Comparison of ENCODE assay signal across 10 cellular contexts in the genomic region with DNA sequence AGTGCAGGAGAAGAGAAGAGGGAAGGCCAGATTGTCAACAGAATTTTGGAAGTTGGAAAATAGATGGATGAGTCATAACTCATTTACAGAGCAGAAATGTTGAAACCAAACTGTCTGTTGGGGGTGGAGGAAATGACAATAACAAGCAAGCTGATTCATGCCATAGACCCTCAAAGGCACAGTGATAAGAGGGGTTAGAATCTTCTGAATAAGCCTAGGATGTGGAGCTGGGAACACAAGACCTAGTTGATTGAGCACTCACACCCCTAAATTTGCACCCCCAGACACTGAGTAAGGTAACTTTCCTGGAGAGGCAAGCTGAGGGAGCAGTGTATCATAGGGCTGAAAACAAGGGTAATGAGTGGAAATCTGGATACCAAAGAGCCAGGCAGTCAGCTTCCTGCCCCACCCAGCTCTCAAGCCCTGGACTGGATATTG.
DNase-seq lines count a peak whose midpoint lies in the region; ATAC-seq and TF ChIP-seq lines count a peak whose summit lies in the region.
"Had no signal": no experiment of that assay in that cellular context is flagged by ENCODE, and none has a peak within 500 bp of the region (broad histone marks: within the 10 kb centered on the region; RNA-seq: fewer than 3 reads in every experiment).

No MANE protein-coding gene starts in this region.

- peak overlapping the region; percentile 38 for H3K4me2 ChIP-seq in IMR-90 (ENCODE audit: low read depth, low read length)

- peak; percentile 26 for DNase-seq in BJ (ENCODE audit: low read depth)
- DNase-seq in IMR-90, result peak; percentile 82
- DNase-seq in SHP77 treated with DMSO at 0.1 percent for 48 hours (lab: John Stamatoyannopoulos, UW), result peak; percentile 22
- DNase-seq in T-helper 9 cell, result no peak
- DNase-seq in effector CD8-positive, alpha-beta T cell (lab: John Stamatoyannopoulos, UW), result no peak
- DNase-seq: aorta, occipital lobe had no signal

- H3K27me3 ChIP-seq in BJ (ENCODE audit: control insufficient read depth, insufficient read depth, low read length) (no peaks in the 10 kb centered on the region), IMR-90 (ENCODE audit: control insufficient read depth, insufficient read depth, low read length) (no peaks in the 10 kb centered on the region), gastroesophageal sphincter (no peaks in the 10 kb centered on the region)

- H3K18ac ChIP-seq in IMR-90 (ENCODE audit: low read depth, low read length), result peak overlapping the region; percentile 62

- no peak for TF ChIP-seq POLR2A in IMR-90 (IDR thresholded peaks at IDR 0.05; ENCODE audit: low read depth, low read length)
- TF ChIP-seq POLR2A in gastroesophageal sphincter (IDR thresholded peaks at IDR 0.05), result no peak

- TF ChIP-seq EP300 in gastroesophageal sphincter (IDR thresholded peaks at IDR 0.05), result no peak

- no peaks in the 10 kb centered on the region for H3K79me1 ChIP-seq in IMR-90 (ENCODE audit: low read depth in 1 of 2, low read length in 2 of 2)

- H2BK20ac ChIP-seq in IMR-90 (ENCODE audit: low read depth, low read length), result peak overlapping the region; percentile 96

- H3K14ac ChIP-seq in IMR-90 (replicated peaks; ENCODE audit: low read depth, low read length), result peak overlapping the region; percentile 68

- no peaks in the 10 kb centered on the region for H4K20me1 ChIP-seq in IMR-90 (ENCODE audit: insufficient read depth, low read length)

- in situ Hi-C loops in IMR-90 (cut with MboI; ENCODE audit: low sequenced_read_pairs), result no loop called here

- CTCF ChIA-PET in BJ (lab: Yijun Ruan, JAX), result interaction anchor here (1.0 to 1.9 kb wide), 5 partner anchors 26 to 489 kb away, joined by 3 to 10 read pairs (median 3); no protein-coding TSS in a partner anchor
- CTCF ChIA-PET in IMR-90 (lab: Yijun Ruan, JAX), result interaction anchor here (0.6 kb wide), 1 partner anchor 141 kb away, joined by 3 read pairs; the partner anchor contains the start of gene SCG2

- peak overlapping the region; percentile 96 for H2BK120ac ChIP-seq in IMR-90 (ENCODE audit: low read depth, low read length)

- intact Hi-C loops in IMR-90 (cut with micrococcal nuclease), result loop anchor here (5.0 to 10.0 kb wide), 2 partner anchors 402 to 406 kb away; partner anchors contain the start of gene KCNE4

- H3K4me3 ChIP-seq in BJ (ENCODE audit: low read depth, low read length) (no peak overlapping the region), IMR-90 (ENCODE audit: insufficient read depth, low read depth, low read length) (no peak overlapping the region), gastroesophageal sphincter (no peak overlapping the region)

- peak overlapping the region; percentile 74 for H2AFZ ChIP-seq in IMR-90 (replicated peaks; ENCODE audit: low read length, poor library complexity)

- no peak overlapping the region for H4K5ac ChIP-seq in IMR-90 (ENCODE audit: low read depth, low read length)

- H4K91ac ChIP-seq in IMR-90 (ENCODE audit: insufficient read depth, low read depth, low read length), result peak overlapping the region; percentile 87

- no peaks in the 10 kb centered on the region for H3K9me1 ChIP-seq in IMR-90 (ENCODE audit: insufficient read depth, low read length)

- H2BK15ac ChIP-seq in IMR-90 (ENCODE audit: low read depth, low read length), result peak overlapping the region; percentile 94; the same call in 2 of the 3 replicates

- no peaks in the 10 kb centered on the region for H3K36me3 ChIP-seq in BJ (ENCODE audit: control insufficient read depth, insufficient read depth, low read length)
- no peaks in the 10 kb centered on the region for H3K36me3 ChIP-seq in IMR-90 (ENCODE audit: control insufficient read depth, insufficient read depth, low read length)
- H3K36me3 ChIP-seq in gastroesophageal sphincter, result no peaks in the 10 kb centered on the region

- ATAC-seq in IMR-90 (ENCODE audit: low read depth) (peak; percentile 75), gastroesophageal sphincter (peak; percentile 27), GM21786 (IDR thresholded peaks at IDR 0.05; ENCODE audit: unreplicated experiment) (no peak), GM21526 (IDR thresholded peaks at IDR 0.05; ENCODE audit: low FRiP score, unreplicated experiment) (no peak)

- peak overlapping the region; percentile 83; the same call in 1 of the 2 replicates for H2AK5ac ChIP-seq in IMR-90 (ENCODE audit: low read depth, low read length)

- dilution Hi-C loops in IMR-90 (cut with HindIII; ENCODE audit: low sequenced_read_pairs, unreplicated experiment), result no loop called here

- H3K9me3 ChIP-seq in IMR-90 (ENCODE audit: control insufficient read depth, insufficient read depth, low read length) (no peaks in the 10 kb centered on the region), gastroesophageal sphincter (no peaks in the 10 kb centered on the region)

- H3K4ac ChIP-seq in IMR-90 (ENCODE audit: low read depth, low read length), result peak overlapping the region; percentile 93

- POLR2A ChIA-PET in BJ (lab: Charles Lee), result interaction anchor here (0.6 kb wide), 1 partner anchor 125 kb away, joined by 3 read pairs; no protein-coding TSS in a partner anchor
- POLR2A ChIA-PET in IMR-90 (lab: Charles Lee; ENCODE audit: unreplicated experiment), result no interaction called here

- peak overlapping the region; percentile 88 for H2AK9ac ChIP-seq in IMR-90 (replicated peaks; ENCODE audit: low read depth, low read length, poor library complexity)

- H3K9ac ChIP-seq in IMR-90 (ENCODE audit: low read depth, low read length), result no peak overlapping the region

- no TSS peak for BruUV-seq in IMR-90 (replicated peaks; lab: Mats Ljungman, UMichigan)

- no peak for TF ChIP-seq RAD21 in IMR-90 (IDR thresholded peaks at IDR 0.05; ENCODE audit: low read length)

- H3K23ac ChIP-seq in IMR-90 (ENCODE audit: low read depth, low read length), result peak overlapping the region; percentile 84; the same call in 1 of the 2 replicates

- peak overlapping the region; percentile 83 for H2BK5ac ChIP-seq in IMR-90 (ENCODE audit: low read depth, low read length, poor library complexity, severe bottlenecking)

- H3K4me1 ChIP-seq in IMR-90 (ENCODE audit: control insufficient read depth, insufficient read depth, low read length) (peaks cover 7% of the 10 kb centered on the region), gastroesophageal sphincter (peaks cover 0 to 8% (median 0%) of the 10 kb centered on the region in 3 donors)

- H4K8ac ChIP-seq in IMR-90 (ENCODE audit: low read depth in 2 of 2, low read length in 2 of 2), result peak overlapping the region; percentile 46 to 78

- TF ChIP-seq CTCF in BJ (IDR thresholded peaks at IDR 0.05; ENCODE audit: insufficient read depth, low read depth, low read length) (no peak), IMR-90 (conservative IDR thresholded peaks at IDR 0.05; ENCODE audit: low read depth, low read length) (no peak), gastroesophageal sphincter (IDR thresholded peaks at IDR 0.05) (no peak)

- H3K27ac ChIP-seq in IMR-90 (ENCODE audit: insufficient read depth, low read length) (peak overlapping the region; percentile 74), gastroesophageal sphincter (no peak overlapping the region)

- peak overlapping the region; percentile 85 for H3K56ac ChIP-seq in IMR-90 (ENCODE audit: extremely low read depth, insufficient read depth, low read length)

TF ChIP-seq in IMR-90, 13 proteins besides CTCF, POLR2A, EP300 and RAD21:
- TF ChIP-seq NFE2L2 (IDR thresholded peaks at IDR 0.05; ENCODE audit: low read depth, low read length) (no peak), CEBPB (IDR thresholded peaks at IDR 0.05; ENCODE audit: low read depth, low read length) (peak; percentile 75), RCOR1 (IDR thresholded peaks at IDR 0.05; ENCODE audit: insufficient replicate concordance, low read length) (no peak), MXI1 (IDR thresholded peaks at IDR 0.05; ENCODE audit: borderline replicate concordance, low read depth, low read length) (no peak), FOS (IDR thresholded peaks at IDR 0.05; ENCODE audit: low read depth, low read length) (peak; percentile 94), MAZ (IDR thresholded peaks at IDR 0.05; ENCODE audit: borderline replicate concordance, low read depth, low read length) (no peak), BHLHE40 (IDR thresholded peaks at IDR 0.05; ENCODE audit: low read depth, low read length) (peak; percentile 64), CHD1 (IDR thresholded peaks at IDR 0.05; ENCODE audit: low read depth, low read length) (no peak), RFX5 (IDR thresholded peaks at IDR 0.05; ENCODE audit: low read depth, low read length) (no peak), SMC3 (IDR thresholded peaks at IDR 0.05; ENCODE audit: low read depth, low read length) (no peak), ELK1 (IDR thresholded peaks at IDR 0.05; ENCODE audit: borderline replicate concordance, low read depth, low read length) (no peak), MAFK (IDR thresholded peaks at IDR 0.05; ENCODE audit: low read depth, low read length) (0 out of 2 replicates have a peak, but pooled peaks have one; percentile 5)
- TF ChIP-seq, protein P1, sequence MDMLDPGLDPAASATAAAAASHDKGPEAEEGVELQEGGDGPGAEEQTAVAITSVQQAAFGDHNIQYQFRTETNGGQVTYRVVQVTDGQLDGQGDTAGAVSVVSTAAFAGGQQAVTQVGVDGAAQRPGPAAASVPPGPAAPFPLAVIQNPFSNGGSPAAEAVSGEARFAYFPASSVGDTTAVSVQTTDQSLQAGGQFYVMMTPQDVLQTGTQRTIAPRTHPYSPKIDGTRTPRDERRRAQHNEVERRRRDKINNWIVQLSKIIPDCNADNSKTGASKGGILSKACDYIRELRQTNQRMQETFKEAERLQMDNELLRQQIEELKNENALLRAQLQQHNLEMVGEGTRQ (IDR thresholded peaks at IDR 0.05; ENCODE audit: low read depth, low read length), result no peak

Comparison
In these comparisons a context has a peak if more than half of its experiments do, and no peak if none do; other contexts are left out.
1. DNase-seq: peak in BJ (single experiment), IMR-90 (single experiment) and SHP77 treated with DMSO at 0.1 percent for 48 hours (single experiment); none in T-helper 9 cell (single experiment) and effector CD8-positive, alpha-beta T cell (single experiment).
2. ATAC-seq: peak in IMR-90 (single experiment) and gastroesophageal sphincter (single experiment); none in GM21786 (single experiment) and GM21526 (single experiment).